ENCODE assay signal across 10 cellular contexts in the genomic region with DNA sequence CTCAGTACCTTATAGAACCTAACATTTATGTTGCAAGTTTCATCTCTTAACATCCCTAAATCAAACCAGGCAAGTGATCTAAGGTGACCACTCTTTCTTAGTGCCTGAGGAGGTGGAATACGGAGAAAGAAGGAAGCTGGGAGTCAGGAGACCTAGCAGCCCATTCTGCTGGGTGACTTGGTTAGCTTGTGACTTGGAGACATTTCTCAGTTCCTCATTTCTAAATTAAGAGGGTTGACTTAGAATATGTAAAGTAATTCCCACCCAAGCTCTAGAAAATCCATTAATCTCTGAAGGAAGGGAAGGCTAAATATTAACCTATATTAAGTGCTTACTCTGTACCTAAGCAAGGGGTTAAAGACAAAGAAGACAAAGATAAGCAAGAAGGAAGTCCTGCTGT.
DNase-seq lines count a peak whose midpoint lies in the region; ATAC-seq and TF ChIP-seq lines count a peak whose summit lies in the region.
"Had no signal": no experiment of that assay in that cellular context is flagged by ENCODE, and none has a peak within 500 bp of the region (broad histone marks: within the 10 kb centered on the region; RNA-seq: fewer than 3 reads in every experiment).

No MANE protein-coding gene starts in this region.

- peaks cover 62% of the 10 kb centered on the region for H3K4me1 Mint-ChIP-seq in dendritic cell treated with granulocyte-macrophage colony-stimulating factor and Interleukin-4, amounts not matched to agents 40 ng/mL and 50 ng/mL, for 4 days (ENCODE audit: low read depth)
- no peaks in the 10 kb centered on the region for H3K4me1 Mint-ChIP-seq in stimulated activated effector memory CD8-positive, alpha-beta T cell treated with anti-CD3 and anti-CD28 coated beads, Interleukin-12 subunit alpha, Interleukin-12 subunit beta, amount 100 ng/mL, for 72 hours

- no peak overlapping the region for H3K4me3 ChIP-seq in foreskin fibroblast (ENCODE audit: low read depth in 1 of 2, low read length in 2 of 2)

- no peaks in the 10 kb centered on the region for H3K9me3 Mint-ChIP-seq in dendritic cell treated with granulocyte-macrophage colony-stimulating factor and Interleukin-4, amounts not matched to agents 40 ng/mL and 50 ng/mL, for 4 days
- no peaks in the 10 kb centered on the region for H3K9me3 Mint-ChIP-seq in stimulated activated effector memory CD8-positive, alpha-beta T cell treated with anti-CD3 and anti-CD28 coated beads, Interleukin-12 subunit alpha, Interleukin-12 subunit beta, amount 100 ng/mL, for 72 hours

- peak overlapping the region; percentile 82 for H3K27ac Mint-ChIP-seq in dendritic cell treated with granulocyte-macrophage colony-stimulating factor and Interleukin-4, amounts not matched to agents 40 ng/mL and 50 ng/mL, for 4 days
- H3K27ac Mint-ChIP-seq in stimulated activated effector memory CD8-positive, alpha-beta T cell treated with anti-CD3 and anti-CD28 coated beads, Interleukin-12 subunit alpha, Interleukin-12 subunit beta, amount 100 ng/mL, for 72 hours, result no peak overlapping the region

- no peaks in the 10 kb centered on the region for H3K36me3 Mint-ChIP-seq in dendritic cell treated with granulocyte-macrophage colony-stimulating factor and Interleukin-4, amounts not matched to agents 40 ng/mL and 50 ng/mL, for 4 days (ENCODE audit: low read depth)
- no peaks in the 10 kb centered on the region for H3K36me3 Mint-ChIP-seq in stimulated activated effector memory CD8-positive, alpha-beta T cell treated with anti-CD3 and anti-CD28 coated beads, Interleukin-12 subunit alpha, Interleukin-12 subunit beta, amount 100 ng/mL, for 72 hours

- no peak for DNase-seq in NK-92 (lab: John Stamatoyannopoulos, UW; ENCODE audit: unreplicated experiment)
- DNase-seq in stimulated activated effector memory CD8-positive, alpha-beta T cell treated with anti-CD3 and anti-CD28 coated beads, Interleukin-12 subunit alpha, Interleukin-12 subunit beta, amount 100 ng/mL, for 72 hours (ENCODE audit: low spot score in 2 of 2), result no peak
- DNase-seq in H4 (ENCODE audit: low spot score), result no peak
- DNase-seq in foreskin fibroblast, result no peak
- DNase-seq: NCI-H446 had no signal

- peak; percentile 69 for ATAC-seq in GM18499 (IDR thresholded peaks at IDR 0.05; ENCODE audit: insufficient read depth, unreplicated experiment)
- peak; percentile 92 for ATAC-seq in GM21447 (IDR thresholded peaks at IDR 0.05; ENCODE audit: unreplicated experiment)
- ATAC-seq in HG03442 (IDR thresholded peaks at IDR 0.05; ENCODE audit: unreplicated experiment), result peak; percentile 84
- no peak for ATAC-seq in stimulated activated effector memory CD8-positive, alpha-beta T cell treated with anti-CD3 and anti-CD28 coated beads, Interleukin-12 subunit alpha, Interleukin-12 subunit beta, amount 100 ng/mL, for 72 hours
- ATAC-seq: activated CD4-positive, CD25-positive, alpha-beta regulatory T cell treated with anti-CD3 and anti-CD28 coated beads, Interleukin-2, amount 50 U/mL, for 24 hours had no signal

- no peak overlapping the region for H3K4me3 Mint-ChIP-seq in dendritic cell treated with granulocyte-macrophage colony-stimulating factor and Interleukin-4, amounts not matched to agents 40 ng/mL and 50 ng/mL, for 4 days
- H3K4me3 Mint-ChIP-seq in stimulated activated effector memory CD8-positive, alpha-beta T cell treated with anti-CD3 and anti-CD28 coated beads, Interleukin-12 subunit alpha, Interleukin-12 subunit beta, amount 100 ng/mL, for 72 hours, result no peak overlapping the region

- no peaks in the 10 kb centered on the region for H3K27me3 Mint-ChIP-seq in dendritic cell treated with granulocyte-macrophage colony-stimulating factor and Interleukin-4, amounts not matched to agents 40 ng/mL and 50 ng/mL, for 4 days

- intact Hi-C loops in dendritic cell treated with granulocyte-macrophage colony-stimulating factor and Interleukin-4, amounts not matched to agents 40 ng/mL and 50 ng/mL, for 4 days (cut with micrococcal nuclease), result loop anchor here (10.0 kb wide), 1 partner anchor 112 kb away; a partner anchor contains a TSS

- TF ChIP-seq CTCF in foreskin fibroblast (IDR thresholded peaks at IDR 0.05; ENCODE audit: low read depth, low read length), result no peak
